ENCODE assay signal across 2 cellular contexts in genomic region chr15:57333487-57333886, GRCh38.
TF ChIP-seq lines count a peak whose summit lies in the region.

No MANE protein-coding gene starts in this region.

TF ChIP-seq in GM23338, 12 proteins besides CTCF, POLR2A, EP300 and RAD21:
- TF ChIP-seq EZH2 (IDR thresholded peaks at IDR 0.05; ENCODE audit: low read depth, unreplicated experiment) (no peak), JUNB (IDR thresholded peaks at IDR 0.05; ENCODE audit: unreplicated experiment) (no peak), POLR2AphosphoS5 (IDR thresholded peaks at IDR 0.05; ENCODE audit: low read depth) (no peak), ZNF114 (CRISPR knock-in tag; IDR thresholded peaks at IDR 0.05) (no peak), CREB1 (CRISPR knock-in tag; IDR thresholded peaks at IDR 0.05; ENCODE audit: low read depth) (no peak), STAT1 (IDR thresholded peaks at IDR 0.05; ENCODE audit: unreplicated experiment) (no peak), EZH2phosphoT487 (IDR thresholded peaks at IDR 0.05; ENCODE audit: unreplicated experiment) (no peak), ZNF331 (CRISPR knock-in tag; IDR thresholded peaks at IDR 0.05; ENCODE audit: low read depth) (no peak), NANOG (IDR thresholded peaks at IDR 0.05; ENCODE audit: borderline replicate concordance) (no peak), ETS1 (IDR thresholded peaks at IDR 0.05) (no peak)
- TF ChIP-seq, protein P1, sequence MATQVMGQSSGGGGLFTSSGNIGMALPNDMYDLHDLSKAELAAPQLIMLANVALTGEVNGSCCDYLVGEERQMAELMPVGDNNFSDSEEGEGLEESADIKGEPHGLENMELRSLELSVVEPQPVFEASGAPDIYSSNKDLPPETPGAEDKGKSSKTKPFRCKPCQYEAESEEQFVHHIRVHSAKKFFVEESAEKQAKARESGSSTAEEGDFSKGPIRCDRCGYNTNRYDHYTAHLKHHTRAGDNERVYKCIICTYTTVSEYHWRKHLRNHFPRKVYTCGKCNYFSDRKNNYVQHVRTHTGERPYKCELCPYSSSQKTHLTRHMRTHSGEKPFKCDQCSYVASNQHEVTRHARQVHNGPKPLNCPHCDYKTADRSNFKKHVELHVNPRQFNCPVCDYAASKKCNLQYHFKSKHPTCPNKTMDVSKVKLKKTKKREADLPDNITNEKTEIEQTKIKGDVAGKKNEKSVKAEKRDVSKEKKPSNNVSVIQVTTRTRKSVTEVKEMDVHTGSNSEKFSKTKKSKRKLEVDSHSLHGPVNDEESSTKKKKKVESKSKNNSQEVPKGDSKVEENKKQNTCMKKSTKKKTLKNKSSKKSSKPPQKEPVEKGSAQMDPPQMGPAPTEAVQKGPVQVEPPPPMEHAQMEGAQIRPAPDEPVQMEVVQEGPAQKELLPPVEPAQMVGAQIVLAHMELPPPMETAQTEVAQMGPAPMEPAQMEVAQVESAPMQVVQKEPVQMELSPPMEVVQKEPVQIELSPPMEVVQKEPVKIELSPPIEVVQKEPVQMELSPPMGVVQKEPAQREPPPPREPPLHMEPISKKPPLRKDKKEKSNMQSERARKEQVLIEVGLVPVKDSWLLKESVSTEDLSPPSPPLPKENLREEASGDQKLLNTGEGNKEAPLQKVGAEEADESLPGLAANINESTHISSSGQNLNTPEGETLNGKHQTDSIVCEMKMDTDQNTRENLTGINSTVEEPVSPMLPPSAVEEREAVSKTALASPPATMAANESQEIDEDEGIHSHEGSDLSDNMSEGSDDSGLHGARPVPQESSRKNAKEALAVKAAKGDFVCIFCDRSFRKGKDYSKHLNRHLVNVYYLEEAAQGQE (IDR thresholded peaks at IDR 0.05; ENCODE audit: unreplicated experiment): no peak
- TF ChIP-seq, protein P2, sequence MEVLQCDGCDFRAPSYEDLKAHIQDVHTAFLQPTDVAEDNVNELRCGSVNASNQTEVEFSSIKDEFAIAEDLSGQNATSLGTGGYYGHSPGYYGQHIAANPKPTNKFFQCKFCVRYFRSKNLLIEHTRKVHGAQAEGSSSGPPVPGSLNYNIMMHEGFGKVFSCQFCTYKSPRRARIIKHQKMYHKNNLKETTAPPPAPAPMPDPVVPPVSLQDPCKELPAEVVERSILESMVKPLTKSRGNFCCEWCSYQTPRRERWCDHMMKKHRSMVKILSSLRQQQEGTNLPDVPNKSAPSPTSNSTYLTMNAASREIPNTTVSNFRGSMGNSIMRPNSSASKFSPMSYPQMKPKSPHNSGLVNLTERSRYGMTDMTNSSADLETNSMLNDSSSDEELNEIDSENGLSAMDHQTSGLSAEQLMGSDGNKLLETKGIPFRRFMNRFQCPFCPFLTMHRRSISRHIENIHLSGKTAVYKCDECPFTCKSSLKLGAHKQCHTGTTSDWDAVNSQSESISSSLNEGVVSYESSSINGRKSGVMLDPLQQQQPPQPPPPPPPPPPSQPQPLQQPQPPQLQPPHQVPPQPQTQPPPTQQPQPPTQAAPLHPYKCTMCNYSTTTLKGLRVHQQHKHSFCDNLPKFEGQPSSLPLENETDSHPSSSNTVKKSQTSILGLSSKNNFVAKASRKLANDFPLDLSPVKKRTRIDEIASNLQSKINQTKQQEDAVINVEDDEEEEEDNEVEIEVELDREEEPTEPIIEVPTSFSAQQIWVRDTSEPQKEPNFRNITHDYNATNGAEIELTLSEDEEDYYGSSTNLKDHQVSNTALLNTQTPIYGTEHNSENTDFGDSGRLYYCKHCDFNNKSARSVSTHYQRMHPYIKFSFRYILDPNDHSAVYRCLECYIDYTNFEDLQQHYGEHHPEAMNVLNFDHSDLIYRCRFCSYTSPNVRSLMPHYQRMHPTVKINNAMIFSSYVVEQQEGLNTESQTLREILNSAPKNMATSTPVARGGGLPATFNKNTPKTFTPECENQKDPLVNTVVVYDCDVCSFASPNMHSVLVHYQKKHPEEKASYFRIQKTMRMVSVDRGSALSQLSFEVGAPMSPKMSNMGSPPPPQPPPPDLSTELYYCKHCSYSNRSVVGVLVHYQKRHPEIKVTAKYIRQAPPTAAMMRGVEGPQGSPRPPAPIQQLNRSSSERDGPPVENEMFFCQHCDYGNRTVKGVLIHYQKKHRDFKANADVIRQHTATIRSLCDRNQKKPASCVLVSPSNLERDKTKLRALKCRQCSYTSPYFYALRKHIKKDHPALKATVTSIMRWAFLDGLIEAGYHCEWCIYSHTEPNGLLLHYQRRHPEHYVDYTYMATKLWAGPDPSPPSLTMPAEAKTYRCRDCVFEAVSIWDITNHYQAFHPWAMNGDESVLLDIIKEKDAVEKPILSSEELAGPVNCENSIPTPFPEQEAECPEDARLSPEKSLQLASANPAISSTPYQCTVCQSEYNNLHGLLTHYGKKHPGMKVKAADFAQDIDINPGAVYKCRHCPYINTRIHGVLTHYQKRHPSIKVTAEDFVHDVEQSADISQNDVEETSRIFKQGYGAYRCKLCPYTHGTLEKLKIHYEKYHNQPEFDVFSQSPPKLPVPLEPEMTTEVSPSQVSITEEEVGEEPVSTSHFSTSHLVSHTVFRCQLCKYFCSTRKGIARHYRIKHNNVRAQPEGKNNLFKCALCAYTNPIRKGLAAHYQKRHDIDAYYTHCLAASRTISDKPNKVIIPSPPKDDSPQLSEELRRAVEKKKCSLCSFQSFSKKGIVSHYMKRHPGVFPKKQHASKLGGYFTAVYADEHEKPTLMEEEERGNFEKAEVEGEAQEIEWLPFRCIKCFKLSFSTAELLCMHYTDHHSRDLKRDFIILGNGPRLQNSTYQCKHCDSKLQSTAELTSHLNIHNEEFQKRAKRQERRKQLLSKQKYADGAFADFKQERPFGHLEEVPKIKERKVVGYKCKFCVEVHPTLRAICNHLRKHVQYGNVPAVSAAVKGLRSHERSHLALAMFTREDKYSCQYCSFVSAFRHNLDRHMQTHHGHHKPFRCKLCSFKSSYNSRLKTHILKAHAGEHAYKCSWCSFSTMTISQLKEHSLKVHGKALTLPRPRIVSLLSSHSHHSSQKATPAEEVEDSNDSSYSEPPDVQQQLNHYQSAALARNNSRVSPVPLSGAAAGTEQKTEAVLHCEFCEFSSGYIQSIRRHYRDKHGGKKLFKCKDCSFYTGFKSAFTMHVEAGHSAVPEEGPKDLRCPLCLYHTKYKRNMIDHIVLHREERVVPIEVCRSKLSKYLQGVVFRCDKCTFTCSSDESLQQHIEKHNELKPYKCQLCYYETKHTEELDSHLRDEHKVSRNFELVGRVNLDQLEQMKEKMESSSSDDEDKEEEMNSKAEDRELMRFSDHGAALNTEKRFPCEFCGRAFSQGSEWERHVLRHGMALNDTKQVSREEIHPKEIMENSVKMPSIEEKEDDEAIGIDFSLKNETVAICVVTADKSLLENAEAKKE (CRISPR knock-in tag; IDR thresholded peaks at IDR 0.05): no peak

TF ChIP-seq in endothelial cell of umbilical vein, 7 proteins besides CTCF, POLR2A, EP300 and RAD21:
- TF ChIP-seq JUN (IDR thresholded peaks at IDR 0.05; ENCODE audit: borderline replicate concordance, insufficient read depth, insufficient read length, low read depth) (peak; percentile 6), FOS (IDR thresholded peaks at IDR 0.05; ENCODE audit: borderline replicate concordance, insufficient read depth, low read length) (no peak)
